In the genomic region with DNA sequence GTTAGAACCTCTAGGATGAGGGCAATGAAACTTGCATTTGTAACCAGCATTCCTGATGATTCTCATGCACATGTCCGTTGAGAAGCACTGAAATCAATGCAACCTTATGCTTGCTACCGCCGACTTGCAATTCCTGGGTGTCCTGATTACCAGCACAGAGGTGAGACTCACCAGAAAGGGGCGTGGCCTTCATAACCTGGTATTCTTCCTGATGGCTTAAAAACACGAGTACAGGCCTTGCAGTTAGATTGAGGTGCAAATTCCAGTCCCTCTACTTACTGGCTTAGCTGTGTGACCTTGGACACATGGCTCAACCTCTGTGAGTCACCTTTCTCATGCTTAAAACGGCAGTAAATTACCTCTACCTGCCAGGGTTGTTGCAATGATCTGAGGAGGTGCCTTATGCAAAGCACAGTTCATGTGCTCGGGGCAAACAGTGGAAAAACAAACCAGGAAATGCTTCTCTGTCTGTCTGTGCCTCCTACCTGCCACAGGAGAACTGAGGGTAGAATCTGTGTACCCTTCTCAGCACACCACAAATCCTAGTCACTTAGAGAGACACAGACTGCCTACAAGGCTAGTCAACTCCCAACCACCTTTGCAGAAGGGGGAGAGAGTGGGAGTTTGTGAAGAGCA, we compare ENCODE assay signal across 10 cellular contexts. TPM values are rescaled to one million over a fixed set of nuclear protein-coding genes. Genes with fewer than 3 reads are reported as not detected.
DNase-seq lines count a peak whose midpoint lies in the region; ATAC-seq, FAIRE-seq and TF ChIP-seq lines count a peak whose summit lies in the region.
"Had no signal": no experiment of that assay in that cellular context is flagged by ENCODE, and none has a peak within 500 bp of the region (broad histone marks: within the 10 kb centered on the region; RNA-seq: fewer than 3 reads in every experiment).

No MANE protein-coding gene starts in this region.

- peaks cover 84% of the 10 kb centered on the region for H3K4me1 ChIP-seq in Karpas-422 (ENCODE audit: low read length)
- H3K4me1 ChIP-seq in mucosa of rectum (ENCODE audit: control insufficient read depth in 2 of 2, insufficient read depth in 2 of 2, low read length in 2 of 2): peaks cover 61 to 71% of the 10 kb centered on the region in 2 donors
- peaks cover 39% of the 10 kb centered on the region for H3K4me1 ChIP-seq in GM23248 (ENCODE audit: insufficient read depth)

- H3K4me3 ChIP-seq in Karpas-422 (ENCODE audit: low read length) (no peak overlapping the region), mucosa of rectum (ENCODE audit: low read length in 2 of 2) (peak overlapping the region; percentile 41 to 55), GM23248 (no peak overlapping the region)

- H3K79me2 ChIP-seq in Karpas-422 (ENCODE audit: low read length): peaks cover 95% of the 10 kb centered on the region
- peaks cover 78% of the 10 kb centered on the region for H3K79me2 ChIP-seq in GM23248 (ENCODE audit: insufficient read depth)

- H3K4me3 Mint-ChIP-seq in CD4-positive, alpha-beta T cell: peak overlapping the region; percentile 52
- H3K4me3 Mint-ChIP-seq in brain: no peak overlapping the region

- H3K9ac ChIP-seq in Karpas-422 (ENCODE audit: low read length) (peak overlapping the region; percentile 15), mucosa of rectum (ENCODE audit: low read depth in 1 of 2, low read length in 2 of 2) (peak overlapping the region; percentile 37 to 80), GM23248 (no peak overlapping the region)

- WGBS in GM23248 (ENCODE audit: low coverage in 1 of 2, low lambda C conversion rate in 2 of 2, missing lambda C conversion rate in 2 of 2), 2 experiments: 76 to 83% methylated on average over 7 of the region's 7 CpGs

- ATAC-seq in CD4-positive, alpha-beta T cell (ENCODE audit: poor library complexity): peak; percentile 45
- no peak for ATAC-seq in GM21737 (IDR thresholded peaks at IDR 0.05; ENCODE audit: unreplicated experiment)
- no peak for ATAC-seq in HG03520 (IDR thresholded peaks at IDR 0.05; ENCODE audit: unreplicated experiment)

- POLR2A ChIA-PET in CD4-positive, alpha-beta T cell (lab: Charles Lee): interaction anchor here (1.1 to 9.9 kb wide), 5 partner anchors 16 to 37 kb away, joined by 4 to 205 read pairs (median 9); a partner anchor contains a TSS

- TF ChIP-seq CTCF in CD4-positive, alpha-beta T cell (IDR thresholded peaks at IDR 0.05): no peak
- TF ChIP-seq CTCF in brain (conservative IDR thresholded peaks at IDR 0.05): no peak

- H2AFZ ChIP-seq in Karpas-422 (ENCODE audit: low read length): no peak overlapping the region
- H2AFZ ChIP-seq in GM23248: no peak overlapping the region

- intact Hi-C loops in CD4-positive, alpha-beta T cell (cut with DNase I, micrococcal nuclease): loop anchor here (1.0 to 2.0 kb wide), 2 partner anchors 35 to 37 kb away; no protein-coding TSS in a partner anchor

- H3K27me3 ChIP-seq in CD4-positive, alpha-beta T cell (ENCODE audit: control insufficient read depth, insufficient read depth, low read length): no peaks in the 10 kb centered on the region
- no peaks in the 10 kb centered on the region for H3K27me3 ChIP-seq in Karpas-422 (ENCODE audit: low read length)
- H3K27me3 ChIP-seq in mucosa of rectum (ENCODE audit: control insufficient read depth in 2 of 2, insufficient read depth in 2 of 2, low read length in 2 of 2): no peaks in the 10 kb centered on the region
- no peaks in the 10 kb centered on the region for H3K27me3 ChIP-seq in GM23248 (replicated peaks; ENCODE audit: insufficient read depth)

- peak in 5 of 10 experiments; percentile 17 to 32 (median 24) for DNase-seq in CD4-positive, alpha-beta T cell
- DNase-seq in Karpas-422: no peak
- no peak for DNase-seq in GM19239 (ENCODE audit: insufficient read length, low spot score)
- no peak for DNase-seq in GM23248
- DNase-seq: GOT3, NCI-H1694 treated with DMSO at 0.1 percent for 48 hours had no signal

- no peaks in the 10 kb centered on the region for H3K9me3 Mint-ChIP-seq in CD4-positive, alpha-beta T cell
- peaks cover 0 to 4% (median 0%) of the 10 kb centered on the region in 5 experiments for H3K9me3 Mint-ChIP-seq in brain

- H3K9me3 ChIP-seq in CD4-positive, alpha-beta T cell (ENCODE audit: control insufficient read depth, low read length): no peaks in the 10 kb centered on the region
- H3K9me3 ChIP-seq in Karpas-422 (ENCODE audit: low read length) (no peaks in the 10 kb centered on the region), mucosa of rectum (ENCODE audit: control insufficient read depth in 2 of 2, low read length in 2 of 2) (no peaks in the 10 kb centered on the region), GM23248 (ENCODE audit: low read depth) (no peaks in the 10 kb centered on the region)

- peak overlapping the region; percentile 92 for H3K27ac Mint-ChIP-seq in CD4-positive, alpha-beta T cell
- peak overlapping the region in 4 of 5 experiments; percentile 21 to 91 (median 62) for H3K27ac Mint-ChIP-seq in brain

- H3K4me1 Mint-ChIP-seq in CD4-positive, alpha-beta T cell (ENCODE audit: low read depth): peaks cover 95% of the 10 kb centered on the region
- H3K4me1 Mint-ChIP-seq in brain: peaks cover 57% of the 10 kb centered on the region

- H3K9me2 ChIP-seq in Karpas-422 (replicated peaks; ENCODE audit: insufficient read depth, low read length) (no peaks in the 10 kb centered on the region), GM23248 (ENCODE audit: insufficient read depth) (no peaks in the 10 kb centered on the region)

- in situ Hi-C loops in GM23248 (cut with MboI): no loop called here

- H3K4me2 ChIP-seq in Karpas-422 (ENCODE audit: low read depth, low read length, poor library complexity, severe bottlenecking): no peak overlapping the region
- H3K4me2 ChIP-seq in GM23248 (ENCODE audit: unreplicated experiment): no peak overlapping the region

- H4K20me1 ChIP-seq in Karpas-422 (ENCODE audit: insufficient read depth, low read depth, low read length) (peaks cover 4% of the 10 kb centered on the region; the same call in 1 of the 2 replicates), GM23248 (ENCODE audit: insufficient read depth) (no peaks in the 10 kb centered on the region)

- no peak for FAIRE-seq in GM19239 (lab: Jason Lieb, UNC)

- peaks cover 3% of the 10 kb centered on the region for H3K36me3 ChIP-seq in Karpas-422 (ENCODE audit: insufficient read depth, low read length)
- no peaks in the 10 kb centered on the region for H3K36me3 ChIP-seq in mucosa of rectum (ENCODE audit: control insufficient read depth in 2 of 2, insufficient read depth in 2 of 2, low read length in 2 of 2)
- H3K36me3 ChIP-seq in GM23248 (ENCODE audit: low read depth): no peaks in the 10 kb centered on the region

- peak overlapping the region; percentile 38 for H3K27ac ChIP-seq in CD4-positive, alpha-beta T cell (ENCODE audit: low read depth, low read length)
- H3K27ac ChIP-seq in Karpas-422 (ENCODE audit: low read length) (peak overlapping the region; percentile 53), mucosa of rectum (ENCODE audit: low read depth in 2 of 2, low read length in 2 of 2) (peak overlapping the region; percentile 86 to 94), GM23248 (no peak overlapping the region)

- peaks cover 21% of the 10 kb centered on the region for H3K36me3 Mint-ChIP-seq in CD4-positive, alpha-beta T cell (ENCODE audit: low read depth)
- no peaks in the 10 kb centered on the region for H3K36me3 Mint-ChIP-seq in brain

- no peaks in the 10 kb centered on the region for H3K27me3 Mint-ChIP-seq in CD4-positive, alpha-beta T cell
- no peaks in the 10 kb centered on the region for H3K27me3 Mint-ChIP-seq in brain

- CTCF ChIA-PET in CD4-positive, alpha-beta T cell (lab: Charles Lee): interaction anchor here (1.7 kb wide), 1 partner anchor 59 kb away, joined by 8 read pairs; no protein-coding TSS in a partner anchor

- H3F3A ChIP-seq in GM23248 (ENCODE audit: insufficient read depth): peaks cover 23% of the 10 kb centered on the region

RNA-seq across cellular contexts. Expression of a gene that starts 39.1 kb away (rescaled TPM):
- 10 to 100 TPM; 62.0 to 63.6 TPM for total RNA-seq in CD4-positive, alpha-beta T cell
- 59.9 and 81.7 TPM in 2 replicates for total RNA-seq in Karpas-422 (2014; rRNA removed; shearing (Covaris generic); ENCODE audit: low replicate concordance)
- polyA plus RNA-seq in brain (ENCODE audit: insufficient read depth, low read depth, low replicate concordance) (70.1 TPM), GM23248 (2016; fragmentation: Nextera tagmentation; extraction: Ambion mirVana) (82.3 and 84.2 TPM in 2 replicates)
- total RNA-seq in GM23248 (2014; rRNA removed; shearing (Covaris generic)): 100 and 124 TPM in 2 replicates

Comparison
In these comparisons a context has a peak if more than half of its experiments do, and no peak if none do; other contexts are left out.
1. H3K4me3 ChIP-seq: peak in mucosa of rectum (2 of 2); none in Karpas-422 (single experiment) and GM23248 (single experiment).